8 cellular contexts compared by ENCODE assay signal in the genomic region with DNA sequence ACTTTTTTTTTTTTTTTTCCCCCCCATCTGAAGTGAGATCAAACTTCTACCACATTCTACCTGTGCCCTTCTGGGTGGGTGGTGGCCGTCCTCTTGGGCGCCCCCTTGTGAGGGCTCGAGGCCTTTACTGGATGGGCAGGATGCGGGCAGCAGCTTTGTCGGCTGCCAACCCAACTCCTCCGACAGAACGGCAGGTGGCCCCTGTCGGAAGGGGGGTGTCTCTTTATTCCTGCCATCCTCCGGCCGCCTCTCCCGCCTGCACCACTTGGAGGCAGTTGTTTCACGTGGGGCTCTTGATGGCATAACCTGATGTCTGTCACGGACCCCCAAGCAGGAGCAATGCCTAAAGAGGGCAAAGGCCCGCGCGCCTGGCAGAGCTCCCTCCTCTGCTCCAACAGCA. TPM values are rescaled to one million over a fixed set of nuclear protein-coding genes. Genes with fewer than 3 reads are reported as not detected.
DNase-seq lines count a peak whose midpoint lies in the region; ATAC-seq and TF ChIP-seq lines count a peak whose summit lies in the region.

No MANE protein-coding gene starts in this region.

- H3K4me3 Mint-ChIP-seq in activated CD8-positive, alpha-beta memory T cell treated with anti-CD3 and anti-CD28 coated beads, Interleukin-2, amount 10 ng/mL, durations not matched to agents 7 days and 5 days = no peak overlapping the region

- peaks cover 4% of the 10 kb centered on the region for H3K36me3 Mint-ChIP-seq in activated CD8-positive, alpha-beta memory T cell treated with anti-CD3 and anti-CD28 coated beads, Interleukin-2, amount 10 ng/mL, durations not matched to agents 7 days and 5 days

- ATAC-seq in activated CD8-positive, alpha-beta memory T cell treated with anti-CD3 and anti-CD28 coated beads, Interleukin-2, amount 10 ng/mL, durations not matched to agents 7 days and 5 days = peak; percentile 61
- no peak for ATAC-seq in HG02678 (IDR thresholded peaks at IDR 0.05; ENCODE audit: unreplicated experiment)

- no peak for TF ChIP-seq POLR2A in erythroblast (IDR thresholded peaks at IDR 0.05; ENCODE audit: low read length)

- peaks cover 9% of the 10 kb centered on the region for H3K27me3 Mint-ChIP-seq in activated CD8-positive, alpha-beta memory T cell treated with anti-CD3 and anti-CD28 coated beads, Interleukin-2, amount 10 ng/mL, durations not matched to agents 7 days and 5 days

- DNase-seq in DMS79 treated with DMSO at 0.1 percent for 48 hours (lab: John Stamatoyannopoulos, UW) (peak; percentile 51), NCI-H1092 (lab: John Stamatoyannopoulos, UW) (peak; percentile 18), erythroblast (lab: John Stamatoyannopoulos, UW) (peak; percentile 29 to 67), coronary artery (ENCODE audit: low spot score) (no peak), NCI-H1436 (lab: John Stamatoyannopoulos, UW) (no peak)
- peak; percentile 74 for DNase-seq in activated CD8-positive, alpha-beta memory T cell treated with anti-CD3 and anti-CD28 coated beads, Interleukin-2, amount 10 ng/mL, durations not matched to agents 7 days and 5 days
- DNase-seq in stimulated activated CD4-positive, alpha-beta T cell treated with anti-CD3 and anti-CD28 coated beads, Interleukin-1b, Interleukin-23, amount 100 ng/mL, for 48 hours = peak; percentile 67

- no peaks in the 10 kb centered on the region for H3K9me3 Mint-ChIP-seq in activated CD8-positive, alpha-beta memory T cell treated with anti-CD3 and anti-CD28 coated beads, Interleukin-2, amount 10 ng/mL, durations not matched to agents 7 days and 5 days (ENCODE audit: low read depth)

- CTCF ChIA-PET in activated CD8-positive, alpha-beta memory T cell treated with anti-CD3 and anti-CD28 coated beads, Interleukin-2, amount 10 ng/mL, durations not matched to agents 7 days and 5 days (lab: Charles Lee) = interaction anchor here (0.6 to 15.9 kb wide), 11 partner anchors 9 to 309 kb away, joined by 3 to 317 read pairs (median 4); a partner anchor contains a TSS

- no peak for TF ChIP-seq CTCF in coronary artery (IDR thresholded peaks at IDR 0.05)

- peaks cover 55% of the 10 kb centered on the region for H3K4me1 Mint-ChIP-seq in activated CD8-positive, alpha-beta memory T cell treated with anti-CD3 and anti-CD28 coated beads, Interleukin-2, amount 10 ng/mL, durations not matched to agents 7 days and 5 days

- no peak overlapping the region for H3K27ac ChIP-seq in coronary artery

- no peak overlapping the region for H3K27ac Mint-ChIP-seq in activated CD8-positive, alpha-beta memory T cell treated with anti-CD3 and anti-CD28 coated beads, Interleukin-2, amount 10 ng/mL, durations not matched to agents 7 days and 5 days

- no peak overlapping the region for H3K4me3 ChIP-seq in coronary artery

RNA-seq across cellular contexts. Expression of a gene that starts 31.0 kb away (rescaled TPM):
- under 1 TPM; 0.29 to 0.40 TPM for total RNA-seq in activated CD8-positive, alpha-beta memory T cell treated with anti-CD3 and anti-CD28 coated beads, Interleukin-2, amount 10 ng/mL, durations not matched to agents 7 days and 5 days

Comparison
In these comparisons a context has a peak if more than half of its experiments do, and no peak if none do; other contexts are left out.
1. DNase-seq: peak in DMS79 treated with DMSO at 0.1 percent for 48 hours (single experiment), NCI-H1092 (single experiment), activated CD8-positive, alpha-beta memory T cell treated with anti-CD3 and anti-CD28 coated beads, Interleukin-2, amount 10 ng/mL, durations not matched to agents 7 days and 5 days (single experiment), erythroblast (2 of 2) and stimulated activated CD4-positive, alpha-beta T cell treated with anti-CD3 and anti-CD28 coated beads, Interleukin-1b, Interleukin-23, amount 100 ng/mL, for 48 hours (single experiment); none in coronary artery (single experiment) and NCI-H1436 (single experiment).